Comparison of ENCODE assay signal across 18 cellular contexts in genomic region chr3:71299160-71299559, GRCh38.
DNase-seq lines count a peak whose midpoint lies in the region; ATAC-seq lines count a peak whose summit lies in the region.
"Had no signal": no experiment of that assay in that cellular context is flagged by ENCODE, and none has a peak within 500 bp of the region (broad histone marks: within the 10 kb centered on the region; RNA-seq: fewer than 3 reads in every experiment).

No MANE protein-coding gene starts in this region.

- H3K9me3 ChIP-seq in Karpas-422 (ENCODE audit: low read length): no peaks in the 10 kb centered on the region
- H3K9me3 ChIP-seq in right cardiac atrium (ENCODE audit: control insufficient read depth, low read length): no peaks in the 10 kb centered on the region
- H3K9me3 ChIP-seq: left ventricle myocardium inferior, neutrophil, right lobe of liver, tibial nerve had no signal

- H3K27me3 Mint-ChIP-seq in activated T-cell treated with anti-CD3 and anti-CD28 coated beads, Interleukin-2, amount 50 U/mL, for 4 hours (ENCODE audit: low read depth): no peaks in the 10 kb centered on the region
- H3K27me3 Mint-ChIP-seq in activated CD8-positive, alpha-beta T cell treated with anti-CD3 and anti-CD28 coated beads, Interleukin-2, amount 10 ng/mL, durations not matched to agents 7 days and 5 days (ENCODE audit: low read depth): no peaks in the 10 kb centered on the region

- H3K4me3 ChIP-seq in Karpas-422 (ENCODE audit: low read length) (no peak overlapping the region), right cardiac atrium (ENCODE audit: low read length) (no peak overlapping the region)
- H3K4me3 ChIP-seq: left ventricle myocardium inferior, right lobe of liver, tibial nerve had no signal

- 98% methylated on average over 5 of the region's 5 CpGs for WGBS in right cardiac atrium

- ATAC-seq in activated T-cell treated with anti-CD3 and anti-CD28 coated beads, Interleukin-2, amount 50 U/mL, for 4 hours: peak; percentile 57 to 62
- peak; percentile 33 for ATAC-seq in activated CD8-positive, alpha-beta T cell treated with anti-CD3 and anti-CD28 coated beads, Interleukin-2, amount 10 ng/mL, durations not matched to agents 7 days and 5 days
- ATAC-seq in right cardiac atrium: no peak
- no peak for ATAC-seq in GM21367 (IDR thresholded peaks at IDR 0.05; ENCODE audit: unreplicated experiment)
- ATAC-seq: esophagus mucosa, right lobe of liver had no signal

- no peak overlapping the region for H3K9ac ChIP-seq in Karpas-422 (ENCODE audit: low read length)

- H3K9me2 ChIP-seq in Karpas-422 (replicated peaks; ENCODE audit: insufficient read depth, low read length): no peaks in the 10 kb centered on the region

- no peak overlapping the region for H3K27ac Mint-ChIP-seq in activated CD8-positive, alpha-beta T cell treated with anti-CD3 and anti-CD28 coated beads, Interleukin-2, amount 10 ng/mL, durations not matched to agents 7 days and 5 days

- peaks cover 100% of the 10 kb centered on the region for H3K79me2 ChIP-seq in Karpas-422 (ENCODE audit: low read length)

- peaks cover 58% of the 10 kb centered on the region for H3K4me1 ChIP-seq in Karpas-422 (ENCODE audit: low read length)
- peaks cover 2% of the 10 kb centered on the region for H3K4me1 ChIP-seq in right cardiac atrium (ENCODE audit: control insufficient read depth, insufficient read depth, low read length)

- intact Hi-C loops in right cardiac atrium (cut with DNase I): loop anchor here in 1 of 4 donors (10.0 kb wide), 1 partner anchor 584 kb away; no protein-coding TSS in a partner anchor

- no peaks in the 10 kb centered on the region for H3K27me3 ChIP-seq in Karpas-422 (ENCODE audit: low read length)
- no peaks in the 10 kb centered on the region for H3K27me3 ChIP-seq in right cardiac atrium (ENCODE audit: control insufficient read depth, insufficient read depth)
- H3K27me3 ChIP-seq: neutrophil, right lobe of liver, tibial nerve had no signal

- peak overlapping the region; percentile 94 for H3K27ac ChIP-seq in Karpas-422 (ENCODE audit: low read length)
- H3K27ac ChIP-seq in right cardiac atrium (ENCODE audit: low read length): no peak overlapping the region
- H3K27ac ChIP-seq: left ventricle myocardium inferior, neutrophil, right lobe of liver, tibial nerve had no signal

- peak overlapping the region; percentile 12 for H3K4me3 Mint-ChIP-seq in activated T-cell treated with anti-CD3 and anti-CD28 coated beads, Interleukin-2, amount 50 U/mL, for 4 hours
- no peak overlapping the region for H3K4me3 Mint-ChIP-seq in activated CD8-positive, alpha-beta T cell treated with anti-CD3 and anti-CD28 coated beads, Interleukin-2, amount 10 ng/mL, durations not matched to agents 7 days and 5 days

- H3K4me2 ChIP-seq in Karpas-422 (ENCODE audit: low read depth, low read length, poor library complexity, severe bottlenecking): no peak overlapping the region

- CTCF ChIA-PET in activated CD8-positive, alpha-beta T cell treated with anti-CD3 and anti-CD28 coated beads, Interleukin-2, amount 10 ng/mL, durations not matched to agents 7 days and 5 days (lab: Charles Lee): interaction anchor here (1.5 kb wide), 1 partner anchor 31 kb away, joined by 3 read pairs; no protein-coding TSS in a partner anchor

- H2AFZ ChIP-seq in Karpas-422 (ENCODE audit: low read length): no peak overlapping the region

- DNase-seq in activated T-cell treated with anti-CD3 and anti-CD28 coated beads, Interleukin-2, amount 50 U/mL, for 4 hours: peak; percentile 18
- DNase-seq in activated T-cell treated with anti-CD3 and anti-CD28 coated beads, Interleukin-2, amount 50 U/mL, for 1 hour: no peak
- DNase-seq in Karpas-422: no peak
- DNase-seq in activated CD8-positive, alpha-beta T cell treated with anti-CD3 and anti-CD28 coated beads, Interleukin-2, amount 10 ng/mL, durations not matched to agents 7 days and 5 days: no peak
- DNase-seq in stimulated activated CD4-positive, alpha-beta T cell treated with anti-CD3 and anti-CD28 coated beads, Interleukin-4, amount 100 ng/mL, for 24 hours: peak; percentile 38
- no peak for DNase-seq in NCI-H1417 treated with DMSO at 0.1 percent for 48 hours (lab: John Stamatoyannopoulos, UW)
- DNase-seq in right cardiac atrium: no peak
- DNase-seq: GOT3, KBM-7, left ventricle myocardium inferior, NCI-H446, right lobe of liver, SHP77, T-helper 1 cell had no signal

- H3K4me1 Mint-ChIP-seq in activated T-cell treated with anti-CD3 and anti-CD28 coated beads, Interleukin-2, amount 50 U/mL, for 4 hours (ENCODE audit: low read depth): peaks cover 81% of the 10 kb centered on the region
- peaks cover 73% of the 10 kb centered on the region for H3K4me1 Mint-ChIP-seq in activated CD8-positive, alpha-beta T cell treated with anti-CD3 and anti-CD28 coated beads, Interleukin-2, amount 10 ng/mL, durations not matched to agents 7 days and 5 days (ENCODE audit: low read depth)

- POLR2A ChIA-PET in activated CD8-positive, alpha-beta T cell treated with anti-CD3 and anti-CD28 coated beads, Interleukin-2, amount 10 ng/mL, durations not matched to agents 7 days and 5 days (lab: Charles Lee): no interaction called here

- peaks cover 42% of the 10 kb centered on the region for H3K36me3 Mint-ChIP-seq in activated T-cell treated with anti-CD3 and anti-CD28 coated beads, Interleukin-2, amount 50 U/mL, for 4 hours (ENCODE audit: insufficient read depth)
- peaks cover 28% of the 10 kb centered on the region for H3K36me3 Mint-ChIP-seq in activated CD8-positive, alpha-beta T cell treated with anti-CD3 and anti-CD28 coated beads, Interleukin-2, amount 10 ng/mL, durations not matched to agents 7 days and 5 days (ENCODE audit: low read depth)

- H3K36me3 ChIP-seq in Karpas-422 (ENCODE audit: insufficient read depth, low read length): peaks cover 85% of the 10 kb centered on the region
- H3K36me3 ChIP-seq: left ventricle myocardium inferior, neutrophil, right lobe of liver, tibial nerve had no signal

- no peaks in the 10 kb centered on the region for H3K9me3 Mint-ChIP-seq in activated T-cell treated with anti-CD3 and anti-CD28 coated beads, Interleukin-2, amount 50 U/mL, for 4 hours
- no peaks in the 10 kb centered on the region for H3K9me3 Mint-ChIP-seq in activated CD8-positive, alpha-beta T cell treated with anti-CD3 and anti-CD28 coated beads, Interleukin-2, amount 10 ng/mL, durations not matched to agents 7 days and 5 days (ENCODE audit: insufficient read depth)

- peaks cover 52% of the 10 kb centered on the region for H4K20me1 ChIP-seq in Karpas-422 (ENCODE audit: insufficient read depth, low read depth, low read length)

Comparison
In these comparisons a context has a peak if more than half of its experiments do, and no peak if none do; other contexts are left out.
1. DNase-seq: peak in activated T-cell treated with anti-CD3 and anti-CD28 coated beads, Interleukin-2, amount 50 U/mL, for 4 hours (single experiment) and stimulated activated CD4-positive, alpha-beta T cell treated with anti-CD3 and anti-CD28 coated beads, Interleukin-4, amount 100 ng/mL, for 24 hours (single experiment); none in activated T-cell treated with anti-CD3 and anti-CD28 coated beads, Interleukin-2, amount 50 U/mL, for 1 hour (single experiment), Karpas-422 (single experiment), activated CD8-positive, alpha-beta T cell treated with anti-CD3 and anti-CD28 coated beads, Interleukin-2, amount 10 ng/mL, durations not matched to agents 7 days and 5 days (single experiment), NCI-H1417 treated with DMSO at 0.1 percent for 48 hours (single experiment) and right cardiac atrium (0 of 3).
2. ATAC-seq: peak in activated T-cell treated with anti-CD3 and anti-CD28 coated beads, Interleukin-2, amount 50 U/mL, for 4 hours (2 of 2) and activated CD8-positive, alpha-beta T cell treated with anti-CD3 and anti-CD28 coated beads, Interleukin-2, amount 10 ng/mL, durations not matched to agents 7 days and 5 days (single experiment); none in right cardiac atrium (0 of 2) and GM21367 (single experiment).